ENCODE assay signal across 1 cellular context in genomic region chr20:23361651-23362391, GRCh38.
TF ChIP-seq lines count a peak whose summit lies in the region.

Gene GZF1, plus strand, starts transcription at chr20:23362182. Its CDS starts 2,202 bp downstream, at chr20:23364384.

TF ChIP-seq in HepG2, 621 proteins besides CTCF, POLR2A, EP300 and RAD21 (continued from another document and continues in another):
- TF ChIP-seq ARID3A (IDR thresholded peaks at IDR 0.05; ENCODE audit: low read depth, low read length): peak; percentile 81
- TF ChIP-seq MAZ (IDR thresholded peaks at IDR 0.05; ENCODE audit: borderline replicate concordance, low read depth, low read length): peak; percentile 93
- TF ChIP-seq MAZ (CRISPR knock-in tag; IDR thresholded peaks at IDR 0.05; ENCODE audit: low read depth): peak; percentile 99
- peak; percentile 98 for TF ChIP-seq HNF1B (CRISPR knock-in tag; IDR thresholded peaks at IDR 0.05)
- peak; percentile 96 for TF ChIP-seq SALL1 (CRISPR knock-in tag; IDR thresholded peaks at IDR 0.05)
- TF ChIP-seq ZNF841 (CRISPR knock-in tag; IDR thresholded peaks at IDR 0.05; ENCODE audit: borderline replicate concordance): no peak
- TF ChIP-seq SRF (IDR thresholded peaks at IDR 0.05; ENCODE audit: low read depth, low read length): no peak
- peak; percentile 70 for TF ChIP-seq PTBP1 (IDR thresholded peaks at IDR 0.05; ENCODE audit: low read depth, low read length, poor library complexity, severe bottlenecking)
- no peak for TF ChIP-seq CC2D1A (CRISPR knock-in tag; IDR thresholded peaks at IDR 0.05)
- TF ChIP-seq ARNTL (CRISPR knock-in tag; IDR thresholded peaks at IDR 0.05): peak; percentile 97
- peak; percentile 92 for TF ChIP-seq YEATS2 (CRISPR knock-in tag; IDR thresholded peaks at IDR 0.05; ENCODE audit: borderline replicate concordance)
- TF ChIP-seq TAF15 (IDR thresholded peaks at IDR 0.05; ENCODE audit: low read depth, low read length, poor library complexity, severe bottlenecking): peak; percentile 66
- TF ChIP-seq ELF4 (CRISPR knock-in tag; IDR thresholded peaks at IDR 0.05; ENCODE audit: borderline replicate concordance): peak; percentile 94
- peak; percentile 99; the same call in 1 of the 2 replicates for TF ChIP-seq ZNF275 (CRISPR knock-in tag; IDR thresholded peaks at IDR 0.05; ENCODE audit: borderline replicate concordance)
- peak; percentile 84 for TF ChIP-seq SP5 (CRISPR knock-in tag; IDR thresholded peaks at IDR 0.05; ENCODE audit: borderline replicate concordance, low read depth)
- no peak; the same call in none of the 2 replicates for TF ChIP-seq RFX3 (CRISPR knock-in tag; IDR thresholded peaks at IDR 0.05)
- peak; percentile 99 for TF ChIP-seq TFE3 (CRISPR knock-in tag; IDR thresholded peaks at IDR 0.05)
- TF ChIP-seq MAF1 (CRISPR knock-in tag; IDR thresholded peaks at IDR 0.05; ENCODE audit: borderline replicate concordance): peak; percentile 95
- peak in 1 of 2 experiments; percentile 38; a peak in 2 of 4 replicates for TF ChIP-seq MAFK (conservative IDR thresholded peaks at IDR 0.05 in 1 of 2, IDR thresholded peaks at IDR 0.05 in 1 of 2; ENCODE audit: low read length in 2 of 2)
- peak; percentile 98 for TF ChIP-seq SRSF1 (optimal IDR thresholded peaks at IDR 0.05; ENCODE audit: low read depth, low read length)
- TF ChIP-seq RNF219 (CRISPR knock-in tag; IDR thresholded peaks at IDR 0.05): no peak; the same call in 1 of the 2 replicates
- TF ChIP-seq ZZZ3 (CRISPR knock-in tag; IDR thresholded peaks at IDR 0.05; ENCODE audit: borderline replicate concordance): peak; percentile 99
- peak; percentile 100 for TF ChIP-seq ZHX1 (CRISPR knock-in tag; IDR thresholded peaks at IDR 0.05; ENCODE audit: low read depth)
- TF ChIP-seq NCOA5 (CRISPR knock-in tag; IDR thresholded peaks at IDR 0.05): peak; percentile 75; the same call in 1 of the 2 replicates
- peak; percentile 98 for TF ChIP-seq TGIF2 (CRISPR knock-in tag; IDR thresholded peaks at IDR 0.05)
- TF ChIP-seq NFYB (CRISPR knock-in tag; IDR thresholded peaks at IDR 0.05): peak; percentile 77
- peak; percentile 97; the same call in 1 of the 2 replicates for TF ChIP-seq ATF5 (CRISPR knock-in tag; IDR thresholded peaks at IDR 0.05; ENCODE audit: low read depth)
- no peak for TF ChIP-seq HNRNPH1 (optimal IDR thresholded peaks at IDR 0.05; ENCODE audit: low read depth, low read length)
- TF ChIP-seq RFXAP (CRISPR knock-in tag; IDR thresholded peaks at IDR 0.05; ENCODE audit: borderline replicate concordance): peak; percentile 96
- 0 out of 2 replicates have a peak, but pooled peaks have one; percentile 9 for TF ChIP-seq ZBTB34 (CRISPR knock-in tag; IDR thresholded peaks at IDR 0.05)
- peak; percentile 100 for TF ChIP-seq CEBPB (IDR thresholded peaks at IDR 0.05; ENCODE audit: borderline replicate concordance, low read depth, low read length)
- no peak; the same call in 1 of the 2 replicates for TF ChIP-seq CHCHD3 (CRISPR knock-in tag; IDR thresholded peaks at IDR 0.05)
- TF ChIP-seq ZNF18 (CRISPR knock-in tag; IDR thresholded peaks at IDR 0.05; ENCODE audit: insufficient replicate concordance): peak; percentile 96
- peak; percentile 96 for TF ChIP-seq ZNF639 (CRISPR knock-in tag; conservative IDR thresholded peaks at IDR 0.05)
- TF ChIP-seq MEF2D (CRISPR knock-in tag; IDR thresholded peaks at IDR 0.05): peak; percentile 86
- TF ChIP-seq ZKSCAN1 (IDR thresholded peaks at IDR 0.05; ENCODE audit: low read length): peak; percentile 65; the same call in 1 of the 2 replicates
- peak; percentile 66 for TF ChIP-seq RFX5 (IDR thresholded peaks at IDR 0.05; ENCODE audit: low read depth, low read length)
- peak; percentile 96 for TF ChIP-seq ZNF337 (CRISPR knock-in tag; IDR thresholded peaks at IDR 0.05; ENCODE audit: borderline replicate concordance, low read depth)
- peak; percentile 91; the same call in 1 of the 2 replicates for TF ChIP-seq E2F2 (CRISPR knock-in tag; IDR thresholded peaks at IDR 0.05; ENCODE audit: borderline replicate concordance)
- TF ChIP-seq ZBTB7A (CRISPR knock-in tag; IDR thresholded peaks at IDR 0.05): peak; percentile 73
- TF ChIP-seq ZNF160 (CRISPR knock-in tag; IDR thresholded peaks at IDR 0.05): peak; percentile 45
- 0 out of 2 replicates have a peak, but pooled peaks have one; percentile 56 for TF ChIP-seq REPIN1 (CRISPR knock-in tag; IDR thresholded peaks at IDR 0.05; ENCODE audit: borderline replicate concordance, low read depth)
